In genomic region chr6:108779521-108779920, GRCh38 we compare ENCODE assay signal across 28 cellular contexts.
DNase-seq lines count a peak whose midpoint lies in the region; ATAC-seq and TF ChIP-seq lines count a peak whose summit lies in the region.
"Had no signal": no experiment of that assay in that cellular context is flagged by ENCODE, and none has a peak within 500 bp of the region (broad histone marks: within the 10 kb centered on the region; RNA-seq: fewer than 3 reads in every experiment).

No MANE protein-coding gene starts in this region.

- H3K27ac Mint-ChIP-seq in CD14-positive monocyte (peak overlapping the region; percentile 67 to 88 (median 78)), GM23338 (no peak overlapping the region), activated B cell treated with CpG ODN at 0.5 μM for 24 hours (no peak overlapping the region)
- H3K27ac Mint-ChIP-seq: activated CD4-positive, alpha-beta T cell treated with anti-CD3 and anti-CD28 coated beads for 36 hours; activated naive CD4-positive, alpha-beta T cell treated with anti-CD3 and anti-CD28 coated beads, Interleukin-2, amount 50 U/mL, for 24 hours; activated T-helper 2 cell treated with anti-CD3 and anti-CD28 coated beads, Interferon-gamma antibody, Interleukin-2, Interleukin-4, amounts not matched to agents 10 μg/mL and 5 μg/mL and 100 μg/mL, durations not matched to agents 14 hours and 24 hours and 36 hours; CD8-positive, alpha-beta T cell; natural killer cell treated with Interleukin-12 subunit alpha and Interleukin-12 subunit beta and Interleukin-15 and Interleukin-18, amount 100 ng/mL, for 72 hours; stimulated activated naive B cell treated with anti-CD40 and anti-IgM and Interleukin-4, amounts not matched to agents 10 μg/mL and 1 μg/mL and 100 μg/mL, for 72 hours; type B pancreatic cell had no signal

- no peak for TF ChIP-seq POLR2A in spleen (IDR thresholded peaks at IDR 0.05)

- H2AFZ ChIP-seq in GM23338 = no peak overlapping the region
- H2AFZ ChIP-seq: PC-9 had no signal

- ATAC-seq in GM23338 = no peak
- ATAC-seq in activated B cell treated with CpG ODN at 0.5 μM for 24 hours (ENCODE audit: low read depth) = no peak
- ATAC-seq in HG03354 (IDR thresholded peaks at IDR 0.05; ENCODE audit: poor library complexity, severe bottlenecking, unreplicated experiment) = no peak
- ATAC-seq: activated CD4-positive, alpha-beta T cell treated with anti-CD3 and anti-CD28 coated beads for 36 hours; CD8-positive, alpha-beta T cell; HCT116; K562; natural killer cell treated with Interleukin-12 subunit alpha and Interleukin-12 subunit beta and Interleukin-15 and Interleukin-18, amount 100 ng/mL, for 72 hours; psoas muscle; Right ventricle myocardium inferior; stimulated activated naive B cell treated with anti-CD40 and anti-IgM and Interleukin-4, amounts not matched to agents 10 μg/mL and 1 μg/mL and 100 μg/mL, for 72 hours had no signal

- H3K4me3 Mint-ChIP-seq in CD14-positive monocyte (peak overlapping the region in 1 of 2 donors; percentile 53), GM23338 (peak overlapping the region; percentile 37; the same call in 1 of the 3 replicates), activated B cell treated with CpG ODN at 0.5 μM for 24 hours (peak overlapping the region; percentile 2)
- H3K4me3 Mint-ChIP-seq: activated CD4-positive, alpha-beta T cell treated with anti-CD3 and anti-CD28 coated beads for 36 hours; activated naive CD4-positive, alpha-beta T cell treated with anti-CD3 and anti-CD28 coated beads, Interleukin-2, amount 50 U/mL, for 24 hours; CD8-positive, alpha-beta T cell; natural killer cell treated with Interleukin-12 subunit alpha and Interleukin-12 subunit beta and Interleukin-15 and Interleukin-18, amount 100 ng/mL, for 72 hours; stimulated activated naive B cell treated with anti-CD40 and anti-IgM and Interleukin-4, amounts not matched to agents 10 μg/mL and 1 μg/mL and 100 μg/mL, for 72 hours; type B pancreatic cell had no signal

- H3F3A ChIP-seq in GM23338 (replicated peaks; ENCODE audit: low read depth) = no peaks in the 10 kb centered on the region

- H3K27ac ChIP-seq in GM23338 (ENCODE audit: low read depth) (no peak overlapping the region), spleen (peak overlapping the region in 6 of 8 donors; percentile 9 to 69 (median 22))
- H3K27ac ChIP-seq: PC-9, psoas muscle, sigmoid colon had no signal

- H3K79me2 ChIP-seq in GM23338 (replicated peaks; ENCODE audit: insufficient read depth) = no peaks in the 10 kb centered on the region

- no peaks in the 10 kb centered on the region for H3K9me3 ChIP-seq in spleen
- H3K9me3 ChIP-seq: psoas muscle, sigmoid colon had no signal

- POLR2A ChIA-PET in activated B cell treated with CpG ODN at 0.5 μM for 24 hours (lab: Charles Lee) = interaction anchor here (0.5 kb wide), 1 partner anchor 61 kb away, joined by 6 read pairs; no protein-coding TSS in a partner anchor

- peaks cover 38% of the 10 kb centered on the region for H3K4me1 ChIP-seq in GM23338 (ENCODE audit: insufficient read depth)
- H3K4me1 ChIP-seq in spleen = peaks cover 10 to 47% (median 30%) of the 10 kb centered on the region in 6 donors

- TF ChIP-seq CTCF in CD14-positive monocyte (IDR thresholded peaks at IDR 0.05) = no peak
- no peak for TF ChIP-seq CTCF in GM23338 (conservative IDR thresholded peaks at IDR 0.05; ENCODE audit: low read depth in 2 of 2)
- no peak for TF ChIP-seq CTCF in activated B cell treated with CpG ODN at 0.5 μM for 24 hours (IDR thresholded peaks at IDR 0.05)
- TF ChIP-seq CTCF in spleen (IDR thresholded peaks at IDR 0.05 in 8 of 11, conservative IDR thresholded peaks at IDR 0.05 in 3 of 11) = no peak

- H3K36me3 Mint-ChIP-seq in CD14-positive monocyte = peaks cover 0 to 2% of the 10 kb centered on the region in 2 donors
- H3K36me3 Mint-ChIP-seq in GM23338 (ENCODE audit: low read depth) = no peaks in the 10 kb centered on the region
- H3K36me3 Mint-ChIP-seq in activated B cell treated with CpG ODN at 0.5 μM for 24 hours (ENCODE audit: low read depth) = no peaks in the 10 kb centered on the region
- H3K36me3 Mint-ChIP-seq: activated naive CD4-positive, alpha-beta T cell treated with anti-CD3 and anti-CD28 coated beads, Interleukin-2, amount 50 U/mL, for 24 hours; CD8-positive, alpha-beta T cell; natural killer cell treated with Interleukin-12 subunit alpha and Interleukin-12 subunit beta and Interleukin-15 and Interleukin-18, amount 100 ng/mL, for 72 hours; stimulated activated naive B cell treated with anti-CD40 and anti-IgM and Interleukin-4, amounts not matched to agents 10 μg/mL and 1 μg/mL and 100 μg/mL, for 72 hours; type B pancreatic cell had no signal

- H3K27me3 ChIP-seq in GM23338 (ENCODE audit: insufficient read depth) (no peaks in the 10 kb centered on the region), spleen (replicated peaks in 1 of 7) (no peaks in the 10 kb centered on the region)
- H3K27me3 ChIP-seq: sigmoid colon had no signal

- peaks cover 8 to 17% (median 11%) of the 10 kb centered on the region in 3 donors for H3K27me3 Mint-ChIP-seq in CD14-positive monocyte (ENCODE audit: low read depth in 3 of 3)
- H3K27me3 Mint-ChIP-seq in GM23338 (ENCODE audit: insufficient read depth, low read depth, poor library complexity) = peaks cover 15% of the 10 kb centered on the region
- H3K27me3 Mint-ChIP-seq in activated B cell treated with CpG ODN at 0.5 μM for 24 hours = peaks cover 12% of the 10 kb centered on the region

- CTCF ChIA-PET in activated B cell treated with CpG ODN at 0.5 μM for 24 hours (lab: Charles Lee) = interaction anchor here (1.1 to 1.4 kb wide), 3 partner anchors 212 to 240 kb away, joined by 3 to 7 read pairs (median 4); no protein-coding TSS in a partner anchor

- no peak overlapping the region for H3K4me3 ChIP-seq in GM23338
- H3K4me3 ChIP-seq in spleen = peak overlapping the region in 1 of 8 donors; percentile 19
- H3K4me3 ChIP-seq: K562, lung, PC-9, psoas muscle, sigmoid colon had no signal

- 40 to 60% (median 45%) methylated on average over 2 of the region's 2 CpGs for WGBS in spleen, 5 donors

- no peaks in the 10 kb centered on the region for H3K36me3 ChIP-seq in GM23338 (ENCODE audit: insufficient read depth)
- H3K36me3 ChIP-seq in spleen = no peaks in the 10 kb centered on the region
- H3K36me3 ChIP-seq: sigmoid colon had no signal

- H4K20me1 ChIP-seq in GM23338 (replicated peaks; ENCODE audit: insufficient read depth) = no peaks in the 10 kb centered on the region

- peaks cover 0 to 2% (median 0%) of the 10 kb centered on the region in 7 donors for H3K9me3 Mint-ChIP-seq in CD14-positive monocyte
- no peaks in the 10 kb centered on the region for H3K9me3 Mint-ChIP-seq in GM23338
- H3K9me3 Mint-ChIP-seq in activated B cell treated with CpG ODN at 0.5 μM for 24 hours = no peaks in the 10 kb centered on the region
- H3K9me3 Mint-ChIP-seq: activated naive CD4-positive, alpha-beta T cell treated with anti-CD3 and anti-CD28 coated beads, Interleukin-2, amount 50 U/mL, for 24 hours; activated T-helper 2 cell treated with anti-CD3 and anti-CD28 coated beads, Interferon-gamma antibody, Interleukin-2, Interleukin-4, amounts not matched to agents 10 μg/mL and 5 μg/mL and 100 μg/mL, durations not matched to agents 14 hours and 24 hours and 36 hours; CD8-positive, alpha-beta T cell; natural killer cell treated with Interleukin-12 subunit alpha and Interleukin-12 subunit beta and Interleukin-15 and Interleukin-18, amount 100 ng/mL, for 72 hours; stimulated activated naive B cell treated with anti-CD40 and anti-IgM and Interleukin-4, amounts not matched to agents 10 μg/mL and 1 μg/mL and 100 μg/mL, for 72 hours; type B pancreatic cell had no signal

- intact Hi-C loops in CD14-positive monocyte (cut with micrococcal nuclease) (no loop called here), activated B cell treated with CpG ODN at 0.5 μM for 24 hours (cut with micrococcal nuclease) (no loop called here), spleen (cut with DNase I; ENCODE audit: low total_unique reads) (no loop called here)

- DNase-seq in CD14-positive monocyte (ENCODE audit: low spot score) (no peak), GM23338 (ENCODE audit: low spot score) (no peak), activated B cell treated with CpG ODN at 0.5 μM for 24 hours (no peak), spleen (no peak), OCI-M1 (lab: John Stamatoyannopoulos, UW) (no peak), NCI-H510A treated with DMSO at 0.1 percent for 48 hours (lab: John Stamatoyannopoulos, UW) (no peak)
- DNase-seq: activated CD4-positive, alpha-beta T cell treated with anti-CD3 and anti-CD28 coated beads for 36 hours; CD8-positive, alpha-beta T cell; DMS 273 treated with DMSO at 0.1 percent for 48 hours; hippocampal formation; NCI-H1105; NCI-H187; occipital lobe; PC-9; psoas muscle; sigmoid colon; stimulated activated CD4-positive, alpha-beta T cell treated with anti-CD3 and anti-CD28 coated beads, Interleukin-15, amount 100 ng/mL, for 24 hours; stimulated activated naive B cell treated with anti-CD40 and anti-IgM and Interleukin-4, amounts not matched to agents 10 μg/mL and 1 μg/mL and 100 μg/mL, for 72 hours; substantia nigra had no signal

- H3K4me2 ChIP-seq in GM23338 = peak overlapping the region; percentile 40
- H3K4me2 ChIP-seq: PC-9 had no signal

- no peaks in the 10 kb centered on the region for H3K9me2 ChIP-seq in GM23338 (ENCODE audit: insufficient read depth)

- H3K4me1 Mint-ChIP-seq in CD14-positive monocyte (peaks cover 29% of the 10 kb centered on the region), GM23338 (peaks cover 36% of the 10 kb centered on the region), activated B cell treated with CpG ODN at 0.5 μM for 24 hours (peaks cover 29% of the 10 kb centered on the region)

TF ChIP-seq in GM23338, 12 proteins besides CTCF, POLR2A, EP300 and RAD21:
- TF ChIP-seq POLR2AphosphoS5 (IDR thresholded peaks at IDR 0.05; ENCODE audit: low read depth) = no peak
- no peak for TF ChIP-seq STAT1 (IDR thresholded peaks at IDR 0.05; ENCODE audit: unreplicated experiment)
- no peak for TF ChIP-seq CREB1 (CRISPR knock-in tag; IDR thresholded peaks at IDR 0.05; ENCODE audit: low read depth)
- TF ChIP-seq ZNF331 (CRISPR knock-in tag; IDR thresholded peaks at IDR 0.05; ENCODE audit: low read depth) = no peak
- no peak for TF ChIP-seq JUNB (IDR thresholded peaks at IDR 0.05; ENCODE audit: unreplicated experiment)
- TF ChIP-seq ETS1 (IDR thresholded peaks at IDR 0.05) = no peak
- TF ChIP-seq EZH2 (IDR thresholded peaks at IDR 0.05; ENCODE audit: low read depth, unreplicated experiment) = no peak
- TF ChIP-seq ZNF114 (CRISPR knock-in tag; IDR thresholded peaks at IDR 0.05) = no peak
TF ChIP-seq in GM23338: peak in this region for 0.

Comparison
In these comparisons a context has a peak if more than half of its experiments do, and no peak if none do; other contexts are left out.
1. H3K27ac Mint-ChIP-seq: peak in CD14-positive monocyte (7 of 7); none in GM23338 (single experiment) and activated B cell treated with CpG ODN at 0.5 μM for 24 hours (single experiment).